ENCODE assay signal across 8 cellular contexts in the genomic region with DNA sequence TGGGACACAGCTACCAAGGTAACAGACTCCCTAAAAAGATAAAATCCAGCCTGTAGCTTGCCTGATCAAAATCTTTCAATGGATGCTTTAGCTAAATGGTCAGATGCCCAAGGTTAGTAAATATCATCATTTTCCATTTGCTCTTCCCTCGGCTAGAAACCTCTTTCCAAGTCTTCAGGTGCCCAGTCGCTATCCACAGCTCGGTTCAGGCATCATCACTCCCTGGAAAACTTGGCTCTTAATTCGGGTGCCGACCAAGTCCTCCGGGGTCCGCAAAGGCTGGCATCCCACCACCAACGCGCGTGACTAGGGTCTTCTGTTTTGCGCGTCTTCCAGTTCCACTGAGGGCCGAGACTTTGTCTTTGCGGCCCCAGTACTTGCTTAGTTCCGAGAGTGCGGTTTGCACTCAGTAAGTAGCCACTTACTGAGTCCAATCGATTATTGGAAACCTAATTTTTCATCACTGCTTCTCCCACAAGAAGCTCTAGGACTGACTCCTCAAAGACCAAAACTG. TPM values are rescaled to one million over a fixed set of nuclear protein-coding genes. Genes with fewer than 3 reads are reported as not detected.
A peak's percentile ranks its signal among the peaks of the same experiment; 100 is the strongest.
DNase-seq lines count a peak whose midpoint lies in the region; ATAC-seq and TF ChIP-seq lines count a peak whose summit lies in the region.

No MANE protein-coding gene starts in this region.

- TF ChIP-seq CTCF in GM12864 (IDR thresholded peaks at IDR 0.05; ENCODE audit: low read depth, low read length, missing control alignments) (no peak), PC-3 (conservative IDR thresholded peaks at IDR 0.05; ENCODE audit: low read depth, low read length) (no peak), epithelial cell of esophagus (IDR thresholded peaks at IDR 0.05; ENCODE audit: insufficient read depth, low read depth, low read length, missing control alignments) (no peak), progenitor cell of endocrine pancreas (IDR thresholded peaks at IDR 0.05; ENCODE audit: unreplicated experiment) (no peak), GM10248 (IDR thresholded peaks at IDR 0.05; ENCODE audit: control extremely low read depth, extremely low read depth, low read depth, missing control alignments) (no peak)

- H4K20me1 ChIP-seq in PC-3 (ENCODE audit: low read length), result no peaks in the 10 kb centered on the region; the same call in 1 of the 2 replicates

- H3K27me3 Mint-ChIP-seq in progenitor cell of endocrine pancreas, result peaks cover 44% of the 10 kb centered on the region

- H3F3A ChIP-seq in PC-3 (ENCODE audit: low read length, unreplicated experiment), result peaks cover 8% of the 10 kb centered on the region

- H3K36me3 Mint-ChIP-seq in progenitor cell of endocrine pancreas (ENCODE audit: insufficient read depth), result peaks cover 2% of the 10 kb centered on the region

- POLR2A ChIA-PET in PC-3 (lab: Charles Lee; ENCODE audit: unreplicated experiment), result no interaction called here
- POLR2A ChIA-PET in GM10248 (lab: Yijun Ruan, JAX), result no interaction called here

- no peaks in the 10 kb centered on the region for H3K36me3 ChIP-seq in PC-3 (ENCODE audit: low read depth, low read length)

- no peaks in the 10 kb centered on the region for H3K9me3 Mint-ChIP-seq in progenitor cell of endocrine pancreas (ENCODE audit: low read depth)

- H3K4me3 ChIP-seq in GM12864 (ENCODE audit: low read depth, low read length), result peak overlapping the region; percentile 61
- peak overlapping the region; percentile 70 for H3K4me3 ChIP-seq in PC-3 (ENCODE audit: low read length)
- peak overlapping the region; percentile 38 for H3K4me3 ChIP-seq in epithelial cell of esophagus (ENCODE audit: low read length)

- H3K9ac ChIP-seq in PC-3 (ENCODE audit: low read length), result peak overlapping the region; percentile 64

- no peaks in the 10 kb centered on the region for H3K79me2 ChIP-seq in PC-3 (ENCODE audit: low read length)

- H3K4me3 Mint-ChIP-seq in progenitor cell of endocrine pancreas (ENCODE audit: low read depth), result peak overlapping the region; percentile 70

- peak overlapping the region; percentile 79 for H2AFZ ChIP-seq in PC-3 (ENCODE audit: low read length)

- peak overlapping the region; percentile 91 for H3K27ac Mint-ChIP-seq in progenitor cell of endocrine pancreas

- peak overlapping the region; percentile 14 for H3K27ac ChIP-seq in PC-3 (ENCODE audit: low read length)

- H3K4me1 ChIP-seq in PC-3 (ENCODE audit: insufficient read depth, low read length), result no peaks in the 10 kb centered on the region

- no peaks in the 10 kb centered on the region for H3K27me3 ChIP-seq in PC-3 (ENCODE audit: low read length)

- H3K9me3 ChIP-seq in PC-3 (ENCODE audit: low read length), result no peaks in the 10 kb centered on the region

- intact Hi-C loops in PC-3 (cut with micrococcal nuclease), result loop anchor here (10.0 kb wide), 2 partner anchors 199 to 411 kb away; partner anchors contain the start of genes FAM111A and STX3

- ATAC-seq in PC-3, result no peak

- BruUV-seq in PC-3 (replicated peaks; lab: Mats Ljungman, UMichigan), result no TSS peak

- no peaks in the 10 kb centered on the region for H3K9me2 ChIP-seq in PC-3 (replicated peaks; ENCODE audit: low read length)

- no peak for DNase-seq in GM12864 (ENCODE audit: low read depth)
- DNase-seq in PC-3, result no peak
- DNase-seq in epithelial cell of esophagus (ENCODE audit: low read depth), result no peak
- DNase-seq in progenitor cell of endocrine pancreas (ENCODE audit: low spot score, unreplicated experiment), result no peak
- no peak for DNase-seq in GM10248 (ENCODE audit: extremely low spot score)
- no peak for DNase-seq in NCI-H2081 (lab: John Stamatoyannopoulos, UW)
- no peak for DNase-seq in activated CD4-positive, alpha-beta T cell treated with anti-CD3 and anti-CD28 coated beads, Interleukin-2, amount 50 U/mL, for 4 hours
- no peak for DNase-seq in NCI-H1105 treated with DMSO at 0.1 percent for 48 hours (lab: John Stamatoyannopoulos, UW)

- CTCF ChIA-PET in PC-3 (lab: Charles Lee), result no interaction called here
- CTCF ChIA-PET in GM10248 (lab: Yijun Ruan, JAX), result interaction anchor here (1.1 kb wide), 1 partner anchor 18 kb away, joined by 6 read pairs; no protein-coding TSS in a partner anchor

- peak overlapping the region; percentile 77 for H3K4me2 ChIP-seq in PC-3 (ENCODE audit: low read length)

- no peaks in the 10 kb centered on the region for H3K4me1 Mint-ChIP-seq in progenitor cell of endocrine pancreas (ENCODE audit: low read depth)

RNA-seq across cellular contexts. Expression of gene OR4D9, which starts 44.3 kb away (rescaled TPM):
- not detected in 2 replicates for total RNA-seq in PC-3 (2014; rRNA removed)
- not detected in 2 replicates for total RNA-seq in progenitor cell of endocrine pancreas

RNA-seq across cellular contexts. Expression of gene OR4D11, which starts 52.3 kb away (rescaled TPM):
- not detected in 2 replicates for total RNA-seq in PC-3 (2014; rRNA removed)
- not detected in 2 replicates for total RNA-seq in progenitor cell of endocrine pancreas

RNA-seq across cellular contexts. Expression of gene OSBP, which starts 59.9 kb away (rescaled TPM):
- total RNA-seq in PC-3 (2014; rRNA removed) (36.3 and 59.4 TPM in 2 replicates), progenitor cell of endocrine pancreas (42.7 and 46.1 TPM in 2 replicates)
